ENCODE assay signal across 1 cellular context in genomic region chr11:67505605-67506396, GRCh38.
TF ChIP-seq lines count a peak whose summit lies in the region.

No MANE protein-coding gene starts in this region.

TF ChIP-seq in HepG2, 621 proteins besides CTCF, POLR2A, EP300 and RAD21 (continued from another document and continues in another):
- TF ChIP-seq KDM4B (CRISPR knock-in tag; IDR thresholded peaks at IDR 0.05) (peak; percentile 2; the same call in 1 of the 2 replicates), PRDM10 (CRISPR knock-in tag; IDR thresholded peaks at IDR 0.05; ENCODE audit: low read depth) (0 out of 2 replicates have a peak, but pooled peaks have one; percentile 20), ZMYM3 (CRISPR knock-in tag; IDR thresholded peaks at IDR 0.05) (peak; percentile 32; the same call in 1 of the 2 replicates), ZNF121 (CRISPR knock-in tag; IDR thresholded peaks at IDR 0.05) (no peak), ZNF280B (CRISPR knock-in tag; IDR thresholded peaks at IDR 0.05; ENCODE audit: borderline replicate concordance) (no peak), ZNF136 (CRISPR knock-in tag; IDR thresholded peaks at IDR 0.05; ENCODE audit: low read depth) (0 out of 2 replicates have a peak, but pooled peaks have one; percentile 68), ZNF33B (CRISPR knock-in tag; IDR thresholded peaks at IDR 0.05) (no peak), ZNF547 (CRISPR knock-in tag; IDR thresholded peaks at IDR 0.05) (0 out of 2 replicates have a peak, but pooled peaks have one; percentile 29), ZBTB38 (CRISPR knock-in tag; IDR thresholded peaks at IDR 0.05) (peak; percentile 56; the same call in 1 of the 2 replicates), HMGXB4 (CRISPR knock-in tag; IDR thresholded peaks at IDR 0.05; ENCODE audit: borderline replicate concordance in 1 of 2, low read depth in 1 of 2) (peak; percentile 79 to 84; a peak in 3 of 4 replicates), ZNF782 (CRISPR knock-in tag; IDR thresholded peaks at IDR 0.05; ENCODE audit: borderline replicate concordance) (peak; percentile 47; the same call in 1 of the 2 replicates), ZNF512B (CRISPR knock-in tag; IDR thresholded peaks at IDR 0.05; ENCODE audit: borderline replicate concordance) (0 out of 2 replicates have a peak, but pooled peaks have one; percentile 30), ZNF713 (CRISPR knock-in tag; IDR thresholded peaks at IDR 0.05) (0 out of 2 replicates have a peak, but pooled peaks have one; percentile 85), HNRNPLL (IDR thresholded peaks at IDR 0.05; ENCODE audit: low read depth, low read length, poor library complexity, severe bottlenecking) (peak; percentile 33), ZNF567 (CRISPR knock-in tag; IDR thresholded peaks at IDR 0.05; ENCODE audit: borderline replicate concordance) (no peak), SIN3A (IDR thresholded peaks at IDR 0.05; ENCODE audit: borderline replicate concordance, low read depth, low read length) (peak; percentile 75; the same call in 1 of the 2 replicates), KLF16 (CRISPR knock-in tag; IDR thresholded peaks at IDR 0.05) (peak in 1 of 2 experiments; percentile 47; a peak in 1 of 4 replicates), ZNF33A (CRISPR knock-in tag; IDR thresholded peaks at IDR 0.05; ENCODE audit: borderline replicate concordance) (no peak), TEAD3 (CRISPR knock-in tag; optimal IDR thresholded peaks at IDR 0.05; ENCODE audit: borderline replicate concordance) (peak; percentile 30), SAP130 (CRISPR knock-in tag; IDR thresholded peaks at IDR 0.05; ENCODE audit: low read depth) (peak; percentile 85), NFE2 (CRISPR knock-in tag; IDR thresholded peaks at IDR 0.05) (no peak), ZC3H13 (CRISPR knock-in tag; IDR thresholded peaks at IDR 0.05) (peak; percentile 79), FOSL2 (CRISPR knock-in tag; IDR thresholded peaks at IDR 0.05) (peak; percentile 32; the same call in 1 of the 2 replicates), BCL6 (CRISPR knock-in tag; IDR thresholded peaks at IDR 0.05) (0 out of 2 replicates have a peak, but pooled peaks have one; percentile 14), KDM3A (CRISPR knock-in tag; IDR thresholded peaks at IDR 0.05; ENCODE audit: low read depth) (peak; percentile 84; the same call in 1 of the 2 replicates), AHR (CRISPR knock-in tag; IDR thresholded peaks at IDR 0.05) (no peak), ASH2L (IDR thresholded peaks at IDR 0.05; ENCODE audit: insufficient read length, low read depth, low read length) (peak; percentile 27), ZNF672 (CRISPR knock-in tag; IDR thresholded peaks at IDR 0.05) (0 out of 2 replicates have a peak, but pooled peaks have one; percentile 51), MXD4 (CRISPR knock-in tag; IDR thresholded peaks at IDR 0.05) (no peak), ZNF12 (CRISPR knock-in tag; IDR thresholded peaks at IDR 0.05) (no peak; the same call in 1 of the 2 replicates)
- TF ChIP-seq, protein P1, sequence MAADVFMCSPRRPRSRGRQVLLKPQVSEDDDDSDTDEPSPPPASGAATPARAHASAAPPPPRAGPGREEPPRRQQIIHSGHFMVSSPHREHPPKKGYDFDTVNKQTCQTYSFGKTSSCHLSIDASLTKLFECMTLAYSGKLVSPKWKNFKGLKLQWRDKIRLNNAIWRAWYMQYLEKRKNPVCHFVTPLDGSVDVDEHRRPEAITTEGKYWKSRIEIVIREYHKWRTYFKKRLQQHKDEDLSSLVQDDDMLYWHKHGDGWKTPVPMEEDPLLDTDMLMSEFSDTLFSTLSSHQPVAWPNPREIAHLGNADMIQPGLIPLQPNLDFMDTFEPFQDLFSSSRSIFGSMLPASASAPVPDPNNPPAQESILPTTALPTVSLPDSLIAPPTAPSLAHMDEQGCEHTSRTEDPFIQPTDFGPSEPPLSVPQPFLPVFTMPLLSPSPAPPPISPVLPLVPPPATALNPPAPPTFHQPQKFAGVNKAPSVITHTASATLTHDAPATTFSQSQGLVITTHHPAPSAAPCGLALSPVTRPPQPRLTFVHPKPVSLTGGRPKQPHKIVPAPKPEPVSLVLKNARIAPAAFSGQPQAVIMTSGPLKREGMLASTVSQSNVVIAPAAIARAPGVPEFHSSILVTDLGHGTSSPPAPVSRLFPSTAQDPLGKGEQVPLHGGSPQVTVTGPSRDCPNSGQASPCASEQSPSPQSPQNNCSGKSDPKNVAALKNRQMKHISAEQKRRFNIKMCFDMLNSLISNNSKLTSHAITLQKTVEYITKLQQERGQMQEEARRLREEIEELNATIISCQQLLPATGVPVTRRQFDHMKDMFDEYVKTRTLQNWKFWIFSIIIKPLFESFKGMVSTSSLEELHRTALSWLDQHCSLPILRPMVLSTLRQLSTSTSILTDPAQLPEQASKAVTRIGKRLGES (CRISPR knock-in tag; IDR thresholded peaks at IDR 0.05; ENCODE audit: borderline replicate concordance), result no peak
- TF ChIP-seq, protein P2, sequence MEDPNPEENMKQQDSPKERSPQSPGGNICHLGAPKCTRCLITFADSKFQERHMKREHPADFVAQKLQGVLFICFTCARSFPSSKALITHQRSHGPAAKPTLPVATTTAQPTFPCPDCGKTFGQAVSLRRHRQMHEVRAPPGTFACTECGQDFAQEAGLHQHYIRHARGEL (CRISPR knock-in tag; IDR thresholded peaks at IDR 0.05), result no peak
- TF ChIP-seq, protein P3, sequence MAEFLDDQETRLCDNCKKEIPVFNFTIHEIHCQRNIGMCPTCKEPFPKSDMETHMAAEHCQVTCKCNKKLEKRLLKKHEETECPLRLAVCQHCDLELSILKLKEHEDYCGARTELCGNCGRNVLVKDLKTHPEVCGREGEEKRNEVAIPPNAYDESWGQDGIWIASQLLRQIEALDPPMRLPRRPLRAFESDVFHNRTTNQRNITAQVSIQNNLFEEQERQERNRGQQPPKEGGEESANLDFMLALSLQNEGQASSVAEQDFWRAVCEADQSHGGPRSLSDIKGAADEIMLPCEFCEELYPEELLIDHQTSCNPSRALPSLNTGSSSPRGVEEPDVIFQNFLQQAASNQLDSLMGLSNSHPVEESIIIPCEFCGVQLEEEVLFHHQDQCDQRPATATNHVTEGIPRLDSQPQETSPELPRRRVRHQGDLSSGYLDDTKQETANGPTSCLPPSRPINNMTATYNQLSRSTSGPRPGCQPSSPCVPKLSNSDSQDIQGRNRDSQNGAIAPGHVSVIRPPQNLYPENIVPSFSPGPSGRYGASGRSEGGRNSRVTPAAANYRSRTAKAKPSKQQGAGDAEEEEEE (CRISPR knock-in tag; IDR thresholded peaks at IDR 0.05; ENCODE audit: borderline replicate concordance), result no peak
- TF ChIP-seq, protein P4, sequence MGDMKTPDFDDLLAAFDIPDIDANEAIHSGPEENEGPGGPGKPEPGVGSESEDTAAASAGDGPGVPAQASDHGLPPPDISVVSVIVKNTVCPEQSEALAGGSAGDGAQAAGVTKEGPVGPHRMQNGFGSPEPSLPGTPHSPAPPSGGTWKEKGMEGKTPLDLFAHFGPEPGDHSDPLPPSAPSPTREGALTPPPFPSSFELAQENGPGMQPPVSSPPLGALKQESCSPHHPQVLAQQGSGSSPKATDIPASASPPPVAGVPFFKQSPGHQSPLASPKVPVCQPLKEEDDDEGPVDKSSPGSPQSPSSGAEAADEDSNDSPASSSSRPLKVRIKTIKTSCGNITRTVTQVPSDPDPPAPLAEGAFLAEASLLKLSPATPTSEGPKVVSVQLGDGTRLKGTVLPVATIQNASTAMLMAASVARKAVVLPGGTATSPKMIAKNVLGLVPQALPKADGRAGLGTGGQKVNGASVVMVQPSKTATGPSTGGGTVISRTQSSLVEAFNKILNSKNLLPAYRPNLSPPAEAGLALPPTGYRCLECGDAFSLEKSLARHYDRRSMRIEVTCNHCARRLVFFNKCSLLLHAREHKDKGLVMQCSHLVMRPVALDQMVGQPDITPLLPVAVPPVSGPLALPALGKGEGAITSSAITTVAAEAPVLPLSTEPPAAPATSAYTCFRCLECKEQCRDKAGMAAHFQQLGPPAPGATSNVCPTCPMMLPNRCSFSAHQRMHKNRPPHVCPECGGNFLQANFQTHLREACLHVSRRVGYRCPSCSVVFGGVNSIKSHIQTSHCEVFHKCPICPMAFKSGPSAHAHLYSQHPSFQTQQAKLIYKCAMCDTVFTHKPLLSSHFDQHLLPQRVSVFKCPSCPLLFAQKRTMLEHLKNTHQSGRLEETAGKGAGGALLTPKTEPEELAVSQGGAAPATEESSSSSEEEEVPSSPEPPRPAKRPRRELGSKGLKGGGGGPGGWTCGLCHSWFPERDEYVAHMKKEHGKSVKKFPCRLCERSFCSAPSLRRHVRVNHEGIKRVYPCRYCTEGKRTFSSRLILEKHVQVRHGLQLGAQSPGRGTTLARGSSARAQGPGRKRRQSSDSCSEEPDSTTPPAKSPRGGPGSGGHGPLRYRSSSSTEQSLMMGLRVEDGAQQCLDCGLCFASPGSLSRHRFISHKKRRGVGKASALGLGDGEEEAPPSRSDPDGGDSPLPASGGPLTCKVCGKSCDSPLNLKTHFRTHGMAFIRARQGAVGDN (CRISPR knock-in tag; IDR thresholded peaks at IDR 0.05), result peak; percentile 85
- TF ChIP-seq, protein P5, sequence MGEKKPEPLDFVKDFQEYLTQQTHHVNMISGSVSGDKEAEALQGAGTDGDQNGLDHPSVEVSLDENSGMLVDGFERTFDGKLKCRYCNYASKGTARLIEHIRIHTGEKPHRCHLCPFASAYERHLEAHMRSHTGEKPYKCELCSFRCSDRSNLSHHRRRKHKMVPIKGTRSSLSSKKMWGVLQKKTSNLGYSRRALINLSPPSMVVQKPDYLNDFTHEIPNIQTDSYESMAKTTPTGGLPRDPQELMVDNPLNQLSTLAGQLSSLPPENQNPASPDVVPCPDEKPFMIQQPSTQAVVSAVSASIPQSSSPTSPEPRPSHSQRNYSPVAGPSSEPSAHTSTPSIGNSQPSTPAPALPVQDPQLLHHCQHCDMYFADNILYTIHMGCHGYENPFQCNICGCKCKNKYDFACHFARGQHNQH (CRISPR knock-in tag; IDR thresholded peaks at IDR 0.05), result peak; percentile 71; the same call in 1 of the 2 replicates
- TF ChIP-seq, protein P6, sequence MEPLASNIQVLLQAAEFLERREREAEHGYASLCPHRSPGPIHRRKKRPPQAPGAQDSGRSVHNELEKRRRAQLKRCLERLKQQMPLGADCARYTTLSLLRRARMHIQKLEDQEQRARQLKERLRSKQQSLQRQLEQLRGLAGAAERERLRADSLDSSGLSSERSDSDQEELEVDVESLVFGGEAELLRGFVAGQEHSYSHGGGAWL (CRISPR knock-in tag; IDR thresholded peaks at IDR 0.05), result 0 out of 2 replicates have a peak, but pooled peaks have one; percentile 23
